Comparison of ENCODE assay signal across 14 cellular contexts in genomic region chr1:198798923-198799386, GRCh38.
DNase-seq lines count a peak whose midpoint lies in the region; ATAC-seq and TF ChIP-seq lines count a peak whose summit lies in the region.
"Had no signal": no experiment of that assay in that cellular context is flagged by ENCODE, and none has a peak within 500 bp of the region (broad histone marks: within the 10 kb centered on the region; RNA-seq: fewer than 3 reads in every experiment).

No MANE protein-coding gene starts in this region.

- H3K4me3 ChIP-seq in GM12865 (ENCODE audit: low read depth, low read length) (no peak overlapping the region), LNCaP clone FGC (ENCODE audit: low read depth, low read length) (no peak overlapping the region), transverse colon (no peak overlapping the region)
- H3K4me3 ChIP-seq: BLaER1 treated with 17β-estradiol and CSF1 and Interleukin-3, amounts not matched to agents 10 nM and 100 nM; suprapubic skin had no signal

- H3K9me3 ChIP-seq in transverse colon: no peaks in the 10 kb centered on the region

- WGBS in transverse colon (ENCODE audit: low coverage in 1 of 2), 2 donors: 35% methylated on average over 1 of the region's 1 CpG; no CpG with 5 or more reads in 1 of the 2 donors

- H3K4me1 ChIP-seq in transverse colon: no peaks in the 10 kb centered on the region
- H3K4me1 ChIP-seq: suprapubic skin had no signal

- TF ChIP-seq EP300 in transverse colon (IDR thresholded peaks at IDR 0.05; ENCODE audit: low read depth): no peak

- ATAC-seq in GM19351 (IDR thresholded peaks at IDR 0.05; ENCODE audit: unreplicated experiment): peak; percentile 55
- peak; percentile 59 for ATAC-seq in HG02852 (IDR thresholded peaks at IDR 0.05; ENCODE audit: unreplicated experiment)

- DNase-seq in GM12865 (ENCODE audit: low read depth) (peak; percentile 20), LNCaP clone FGC (ENCODE audit: low read depth) (no peak), NCI-H748 treated with DMSO at 0.1 percent for 48 hours (lab: John Stamatoyannopoulos, UW) (no peak), NCI-H510A (lab: John Stamatoyannopoulos, UW) (no peak), transverse colon (no peak), NCI-H128 (lab: John Stamatoyannopoulos, UW; ENCODE audit: unreplicated experiment) (no peak)
- DNase-seq: activated CD8-positive, alpha-beta memory T cell treated with anti-CD3 and anti-CD28 coated beads, Interleukin-2, amount 50 U/mL, for 48 hours; NCI-H510A treated with DMSO at 0.1 percent for 48 hours; stimulated activated CD4-positive, alpha-beta T cell treated with anti-CD3 and anti-CD28 coated beads, Interleukin-2, amount 100 ng/mL, for 24 hours; T-helper 2 cell had no signal

- no peak overlapping the region for H3K27ac ChIP-seq in transverse colon
- H3K27ac ChIP-seq: BLaER1 treated with 17β-estradiol and CSF1 and Interleukin-3, amounts not matched to agents 10 nM and 100 nM; suprapubic skin had no signal

- TF ChIP-seq CTCF in GM12865 (IDR thresholded peaks at IDR 0.05; ENCODE audit: insufficient read depth, low read depth, low read length, missing control alignments) (no peak), LNCaP clone FGC (IDR thresholded peaks at IDR 0.05; ENCODE audit: control insufficient read depth, extremely low read depth, insufficient read depth) (peak; percentile 24; the same call in 1 of the 2 replicates), transverse colon (IDR thresholded peaks at IDR 0.05) (no peak)

- H3K27me3 ChIP-seq in transverse colon: no peaks in the 10 kb centered on the region
- H3K27me3 ChIP-seq: BLaER1 treated with 17β-estradiol and CSF1 and Interleukin-3, amounts not matched to agents 10 nM and 100 nM; suprapubic skin had no signal

- in situ Hi-C loops in transverse colon (cut with MboI; ENCODE audit: low pct_ligation_motif_present in 1 of 4, low pct_unique_long_range_greater_than_20kb in 1 of 4, low sequenced_read_pairs in 3 of 4): no loop called here

- TF ChIP-seq POLR2A in transverse colon (IDR thresholded peaks at IDR 0.05): no peak

- intact Hi-C loops in transverse colon (cut with DNase I; ENCODE audit: low total_unique reads): no loop called here

- no peaks in the 10 kb centered on the region for H3K36me3 ChIP-seq in transverse colon
- H3K36me3 ChIP-seq: suprapubic skin had no signal
